9 cellular contexts compared by ENCODE assay signal in the genomic region with DNA sequence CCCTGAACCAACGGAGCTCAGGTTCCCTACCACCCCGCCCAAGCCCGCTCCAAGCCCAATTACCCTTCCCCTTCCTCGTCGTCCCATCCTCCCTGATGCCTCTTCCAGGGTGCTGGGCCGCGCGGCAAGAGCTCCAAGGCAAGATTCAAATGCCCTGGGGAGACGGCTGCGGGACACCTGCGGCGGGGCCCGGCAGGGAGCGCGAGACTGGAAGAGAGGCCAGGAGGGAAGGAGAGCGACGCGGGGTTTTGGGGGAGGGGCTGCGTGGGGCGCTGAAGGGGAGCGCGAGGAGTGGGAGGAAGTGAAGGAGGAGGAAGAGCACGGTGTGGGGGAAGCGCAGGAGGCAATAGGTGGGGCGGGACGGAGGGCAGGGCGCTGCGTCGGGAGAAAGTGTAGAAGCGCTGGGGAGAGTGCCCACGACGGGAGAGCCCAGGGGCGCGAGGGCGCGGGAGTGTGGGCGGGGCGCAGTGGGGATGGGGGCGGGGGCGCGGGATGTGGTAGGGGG. TPM values are rescaled to one million over a fixed set of nuclear protein-coding genes. Genes with fewer than 3 reads are reported as not detected.
DNase-seq lines count a peak whose midpoint lies in the region; ATAC-seq and TF ChIP-seq lines count a peak whose summit lies in the region.
"Had no signal": no experiment of that assay in that cellular context is flagged by ENCODE, and none has a peak within 500 bp of the region (broad histone marks: within the 10 kb centered on the region; RNA-seq: fewer than 3 reads in every experiment).

No MANE protein-coding gene starts in this region.

- no peak overlapping the region for H2BK15ac ChIP-seq in H9 (ENCODE audit: low read depth, low read length)

- H3K9me3 ChIP-seq in H9 (ENCODE audit: control insufficient read depth, low read depth, low read length) (no peaks in the 10 kb centered on the region), T-helper 17 cell (ENCODE audit: control insufficient read depth, low read length, poor library complexity, severe bottlenecking) (no peaks in the 10 kb centered on the region)

- H2BK5ac ChIP-seq in H9 (ENCODE audit: insufficient read length, low read length) = no peak overlapping the region

- no peak overlapping the region for H2BK120ac ChIP-seq in H9 (ENCODE audit: low read depth, low read length, poor library complexity, severe bottlenecking)

- POLR2A ChIA-PET in activated CD4-positive, alpha-beta memory T cell treated with anti-CD3 and anti-CD28 coated beads for 36 hours (lab: Charles Lee) = no interaction called here

- H4K8ac ChIP-seq in H9 (replicated peaks; ENCODE audit: insufficient read length, low read depth, low read length) = no peak overlapping the region

- peak overlapping the region; percentile 52 for H3K14ac ChIP-seq in H9 (ENCODE audit: insufficient read depth, low read length)

- H4K5ac ChIP-seq in H9 (ENCODE audit: insufficient read length, low read depth, low read length) = no peak overlapping the region

- H3K18ac ChIP-seq in H9 (ENCODE audit: insufficient read length, low read depth, low read length) = peak overlapping the region; percentile 15

- no peaks in the 10 kb centered on the region for H3K79me1 ChIP-seq in H9 (ENCODE audit: insufficient read depth, low read depth, low read length, poor library complexity, severe bottlenecking)

- ATAC-seq in T-helper 17 cell (peak; percentile 16), foreskin keratinocyte (peak; percentile 40), GM19467 (IDR thresholded peaks at IDR 0.05; ENCODE audit: unreplicated experiment) (no peak)

- H2AK5ac ChIP-seq in H9 (ENCODE audit: insufficient read length, low read length) = no peak overlapping the region

- intact Hi-C loops in activated CD4-positive, alpha-beta memory T cell treated with anti-CD3 and anti-CD28 coated beads for 36 hours (cut with micrococcal nuclease) = no loop called here

- H2BK12ac ChIP-seq in H9 (ENCODE audit: insufficient read length, low read depth, low read length) = no peak overlapping the region

- H3K36me3 Mint-ChIP-seq in H9 (ENCODE audit: insufficient read depth in 1 of 3, low read depth in 3 of 3) (no peaks in the 10 kb centered on the region; a peak in 1 of 7 replicates), T-helper 17 cell (ENCODE audit: low read depth) (no peaks in the 10 kb centered on the region), osteocyte (ENCODE audit: unreplicated experiment) (no peaks in the 10 kb centered on the region)
- H3K36me3 Mint-ChIP-seq in activated CD4-positive, alpha-beta memory T cell treated with anti-CD3 and anti-CD28 coated beads for 36 hours = no peaks in the 10 kb centered on the region

- peak; percentile 68 for DNase-seq in H9
- DNase-seq in T-helper 17 cell = no peak
- DNase-seq in foreskin keratinocyte = peak in 1 of 2 donors; percentile 60
- no peak for DNase-seq in osteocyte (ENCODE audit: extremely low spot score, unreplicated experiment)
- DNase-seq in activated CD4-positive, alpha-beta memory T cell treated with anti-CD3 and anti-CD28 coated beads for 36 hours = no peak
- no peak for DNase-seq in germinal center (ENCODE audit: low spot score)
- DNase-seq in activated CD4-positive, CD25-positive, alpha-beta regulatory T cell (lab: John Stamatoyannopoulos, UW) = no peak

- H3K27me3 Mint-ChIP-seq in H9 (ENCODE audit: low read depth) (peaks cover 39% of the 10 kb centered on the region), T-helper 17 cell (peaks cover 45% of the 10 kb centered on the region), osteocyte (ENCODE audit: unreplicated experiment) (no peaks in the 10 kb centered on the region)
- H3K27me3 Mint-ChIP-seq in activated CD4-positive, alpha-beta memory T cell treated with anti-CD3 and anti-CD28 coated beads for 36 hours = peaks cover 33% of the 10 kb centered on the region

- peak overlapping the region in 1 of 3 experiments; percentile 44; a peak in 2 of 7 replicates for H3K27ac Mint-ChIP-seq in H9
- no peak overlapping the region for H3K27ac Mint-ChIP-seq in T-helper 17 cell
- H3K27ac Mint-ChIP-seq in osteocyte (ENCODE audit: unreplicated experiment) = peak overlapping the region; percentile 82
- H3K27ac Mint-ChIP-seq in activated CD4-positive, alpha-beta memory T cell treated with anti-CD3 and anti-CD28 coated beads for 36 hours = no peak overlapping the region

- no peaks in the 10 kb centered on the region for H4K20me1 ChIP-seq in H9 (ENCODE audit: control insufficient read depth, insufficient read depth, insufficient read length)

- peaks cover 14% of the 10 kb centered on the region for H3K23me2 ChIP-seq in H9 (ENCODE audit: insufficient read length, low read depth, low read length, poor library complexity, severe bottlenecking)

- no peak overlapping the region for H3K4ac ChIP-seq in H9 (ENCODE audit: low read depth, low read length)

- H3K4me3 Mint-ChIP-seq in H9 (peak overlapping the region; percentile 66 to 84), T-helper 17 cell (peak overlapping the region; percentile 81), osteocyte (ENCODE audit: unreplicated experiment) (peak overlapping the region; percentile 73)
- H3K4me3 Mint-ChIP-seq in activated CD4-positive, alpha-beta memory T cell treated with anti-CD3 and anti-CD28 coated beads for 36 hours = no peak overlapping the region

- no CpG with 5 or more reads among the region's 41 CpGs for WGBS in H9 (ENCODE audit: extremely low coverage, insufficient read length, low lambda C conversion rate)

- H3K4me1 ChIP-seq in H9 (ENCODE audit: insufficient read depth, low read length) = peaks cover 8% of the 10 kb centered on the region; the same call in 1 of the 2 replicates
- H3K4me1 ChIP-seq in foreskin keratinocyte = peaks cover 6% of the 10 kb centered on the region

- H3K79me2 ChIP-seq in H9 (ENCODE audit: insufficient read depth, low read length) = no peaks in the 10 kb centered on the region

- no peak overlapping the region for H3T11ph ChIP-seq in H9 (ENCODE audit: low read length)

- no peak overlapping the region for H4K91ac ChIP-seq in H9 (ENCODE audit: insufficient read length, low read depth, low read length)

- H3K4me1 Mint-ChIP-seq in H9 (peaks cover 27 to 37% of the 10 kb centered on the region in 2 experiments), T-helper 17 cell (peaks cover 9% of the 10 kb centered on the region), osteocyte (ENCODE audit: unreplicated experiment) (peaks cover 43% of the 10 kb centered on the region)
- peaks cover 12% of the 10 kb centered on the region for H3K4me1 Mint-ChIP-seq in activated CD4-positive, alpha-beta memory T cell treated with anti-CD3 and anti-CD28 coated beads for 36 hours (ENCODE audit: low read depth)

- H3K4me2 ChIP-seq in H9 (ENCODE audit: insufficient read depth, insufficient read length, low read length) = peak overlapping the region; percentile 80

- no peak overlapping the region for H3K23ac ChIP-seq in H9 (ENCODE audit: insufficient read length, low read depth, low read length)

- no peak overlapping the region for H3K56ac ChIP-seq in H9 (ENCODE audit: insufficient read length, low read depth, low read length)

- H3K27me3 ChIP-seq in H9 (ENCODE audit: insufficient read depth, low read length) (no peaks in the 10 kb centered on the region), foreskin keratinocyte (peaks cover 23% of the 10 kb centered on the region)

- no peak overlapping the region for H2AFZ ChIP-seq in H9 (ENCODE audit: low read length)

- H3K27ac ChIP-seq in H9 (ENCODE audit: insufficient read length, low read depth, low read length) (no peak overlapping the region), foreskin keratinocyte (peak overlapping the region; percentile 6)

- H3K9me3 Mint-ChIP-seq in H9 (peaks cover 0 to 2% of the 10 kb centered on the region in 2 experiments; a peak in 1 of 5 replicates), osteocyte (ENCODE audit: unreplicated experiment) (no peaks in the 10 kb centered on the region)
- no peaks in the 10 kb centered on the region for H3K9me3 Mint-ChIP-seq in activated CD4-positive, alpha-beta memory T cell treated with anti-CD3 and anti-CD28 coated beads for 36 hours

- TF ChIP-seq CTCF in H9 (conservative IDR thresholded peaks at IDR 0.05) (no peak), foreskin keratinocyte (conservative IDR thresholded peaks at IDR 0.05) (no peak), osteocyte (IDR thresholded peaks at IDR 0.05) (no peak)

- no peak overlapping the region for H2BK20ac ChIP-seq in H9 (ENCODE audit: low read depth, low read length, poor library complexity, severe bottlenecking)

- CTCF ChIA-PET in activated CD4-positive, alpha-beta memory T cell treated with anti-CD3 and anti-CD28 coated beads for 36 hours (lab: Charles Lee) = no interaction called here

- H3K9ac ChIP-seq in H9 (ENCODE audit: extremely low read depth, insufficient read length, low read length) = no peak overlapping the region

RNA-seq across cellular contexts. Expression of gene NXNL2, which starts 1.0 kb away (rescaled TPM):
- total RNA-seq in H9 (2021) (0.33 and 0.57 TPM in 2 replicates), T-helper 17 cell (not detected), foreskin keratinocyte (not detected in 2 replicates), osteocyte (0.32 TPM in 1 of 2 replicates, not detected in the other)
- polyA plus RNA-seq in foreskin keratinocyte = 0.07 and 0.11 TPM in 2 replicates
- not detected for total RNA-seq in activated CD4-positive, alpha-beta memory T cell treated with anti-CD3 and anti-CD28 coated beads for 36 hours
- total RNA-seq: T-helper 1 cell treated with Interleukin-12 subunit alpha and Interleukin-12 subunit beta and Interleukin-4 antibody, amounts not matched to agents 30 ng/mL and 1 ng/mL, for 36 hours had no signal
